ENCODE assay signal across 11 cellular contexts in the genomic region with DNA sequence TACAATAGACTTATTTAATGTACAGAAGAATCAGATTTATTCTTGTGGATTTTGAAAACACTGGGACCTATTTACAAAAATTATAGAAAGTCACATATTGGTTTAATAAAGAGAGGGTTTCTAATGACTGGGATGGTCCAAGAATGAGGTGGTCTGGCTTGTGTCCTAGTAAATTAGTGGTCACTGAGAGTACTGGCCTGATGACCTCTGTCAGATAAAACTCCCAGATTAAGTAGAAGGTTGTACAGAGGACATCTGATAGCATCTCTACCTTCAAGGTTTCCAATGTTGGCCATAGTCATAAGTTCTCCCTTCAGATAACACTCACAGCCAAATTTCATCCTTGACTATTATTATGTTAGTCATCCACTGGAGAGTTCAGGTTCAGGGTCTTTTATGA.
"Had no signal": no experiment of that assay in that cellular context is flagged by ENCODE, and none has a peak within 500 bp of the region (broad histone marks: within the 10 kb centered on the region; RNA-seq: fewer than 3 reads in every experiment).

No MANE protein-coding gene starts in this region.

- H3K4me2 ChIP-seq: GM23338 had no signal

- H3K9ac ChIP-seq: GM23248 had no signal

- H2AFZ ChIP-seq: GM23248, GM23338 had no signal

- FAIRE-seq: H1, H54 had no signal

- H3K4me1 ChIP-seq: HAP-1 had no signal

- H3K36me3 ChIP-seq: HAP-1 had no signal

- DNase-seq: GM23248, GOT3, H7, H9, HCEC 1CT, HFFc6 had no signal

- H3K4me3 ChIP-seq: GM23248, GM23338, HAP-1 had no signal

- ATAC-seq: GM23338, HCT116 had no signal

- H3K27ac ChIP-seq: GM23248 had no signal
